In genomic region chr2:234981197-234982095, GRCh38 we compare ENCODE assay signal across 10 cellular contexts. TPM values are rescaled to one million over a fixed set of nuclear protein-coding genes. Genes with fewer than 3 reads are reported as not detected.
DNase-seq lines count a peak whose midpoint lies in the region; ATAC-seq and TF ChIP-seq lines count a peak whose summit lies in the region.
"Had no signal": no experiment of that assay in that cellular context is flagged by ENCODE, and none has a peak within 500 bp of the region (broad histone marks: within the 10 kb centered on the region; RNA-seq: fewer than 3 reads in every experiment).

No MANE protein-coding gene starts in this region.

- no peaks in the 10 kb centered on the region for H3K27me3 ChIP-seq in gastrocnemius medialis

- TF ChIP-seq CTCF in gastrocnemius medialis (IDR thresholded peaks at IDR 0.05 in 4 of 5, conservative IDR thresholded peaks at IDR 0.05 in 1 of 5): no peak

- intact Hi-C loops in left cardiac atrium (cut with DNase I): no loop called here
- intact Hi-C loops in gastrocnemius medialis (cut with DNase I; ENCODE audit: low total_unique reads): no loop called here

- H3K27ac ChIP-seq in gastrocnemius medialis: peak overlapping the region in 3 of 4 donors; percentile 45 to 72 (median 68)

- no peaks in the 10 kb centered on the region for H3K36me3 ChIP-seq in gastrocnemius medialis

- no peaks in the 10 kb centered on the region for H3K9me3 ChIP-seq in gastrocnemius medialis

- no peak for TF ChIP-seq POLR2A in gastrocnemius medialis (IDR thresholded peaks at IDR 0.05)

- in situ Hi-C loops in gastrocnemius medialis (cut with MboI; ENCODE audit: low sequenced_read_pairs in 4 of 4): no loop called here

- peak; percentile 85 to 95 for ATAC-seq in left cardiac atrium
- ATAC-seq in gastrocnemius medialis: peak; percentile 59 to 82
- no peak for ATAC-seq in GM18511 (IDR thresholded peaks at IDR 0.05; ENCODE audit: unreplicated experiment)
- no peak for ATAC-seq in HG03469 (IDR thresholded peaks at IDR 0.05; ENCODE audit: unreplicated experiment)
- ATAC-seq: K562; naive thymus-derived CD4-positive, alpha-beta T cell had no signal

- DNase-seq in H4 (ENCODE audit: low spot score): peak; percentile 99
- peak; percentile 87 for DNase-seq in T1000 (lab: John Stamatoyannopoulos, UW)
- DNase-seq in left cardiac atrium: peak; percentile 87
- peak; percentile 34 to 46 for DNase-seq in gastrocnemius medialis
- DNase-seq in CD1c-positive myeloid dendritic cell (ENCODE audit: extremely low spot score): no peak
- DNase-seq in stimulated activated CD4-positive, alpha-beta T cell treated with anti-CD3 and anti-CD28 coated beads, Interleukin-12 subunit alpha, Interleukin-12 subunit beta, amount 100 ng/mL, for 4 hours: no peak

- H3K4me1 ChIP-seq in gastrocnemius medialis: peaks cover 14 to 29% of the 10 kb centered on the region in 2 donors

- H3K4me3 ChIP-seq in gastrocnemius medialis: peak overlapping the region in 2 of 4 donors; percentile 12 to 17
- H3K4me3 ChIP-seq: K562 had no signal

RNA-seq across cellular contexts. Expression of gene SH3BP4, which starts 29.6 kb away (rescaled TPM):
- 63.9 and 78.6 TPM in 2 replicates for total RNA-seq in H4 (2014; rRNA removed; shearing (Covaris generic))
- total RNA-seq in left cardiac atrium: 10 to 100 TPM; 15.1 to 27.0 TPM
- 10 to 100 TPM; 10.2 to 36.9 (median 15.9) TPM for total RNA-seq in gastrocnemius medialis

Comparison
In these comparisons a context has a peak if more than half of its experiments do, and no peak if none do; other contexts are left out.
1. DNase-seq: peak in H4 (single experiment), T1000 (single experiment), left cardiac atrium (single experiment) and gastrocnemius medialis (2 of 2); none in CD1c-positive myeloid dendritic cell (single experiment) and stimulated activated CD4-positive, alpha-beta T cell treated with anti-CD3 and anti-CD28 coated beads, Interleukin-12 subunit alpha, Interleukin-12 subunit beta, amount 100 ng/mL, for 4 hours (single experiment).
2. ATAC-seq: peak in left cardiac atrium (2 of 2) and gastrocnemius medialis (2 of 2); none in GM18511 (single experiment) and HG03469 (single experiment).